20 cellular contexts compared by ENCODE assay signal in the genomic region with DNA sequence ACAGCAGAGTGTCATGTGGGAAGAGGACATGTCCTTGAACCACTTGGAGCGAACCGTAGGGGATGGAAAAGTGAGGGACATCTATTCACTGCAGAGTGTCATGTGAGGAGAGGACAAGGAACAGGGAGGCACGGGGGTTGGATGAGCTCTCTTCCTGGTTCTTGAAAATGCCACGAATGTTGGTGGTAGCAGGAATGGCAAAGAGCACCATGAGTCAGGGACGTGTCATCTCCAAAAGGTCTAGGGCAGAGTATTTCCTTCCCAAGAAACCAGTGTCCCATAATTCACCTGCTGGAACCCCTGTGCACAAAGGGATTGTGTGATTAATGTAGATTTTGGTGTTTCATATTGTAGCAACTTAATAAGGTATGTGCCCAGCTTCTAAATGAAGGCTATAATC.
DNase-seq lines count a peak whose midpoint lies in the region; ATAC-seq, FAIRE-seq and TF ChIP-seq lines count a peak whose summit lies in the region.
"Had no signal": no experiment of that assay in that cellular context is flagged by ENCODE, and none has a peak within 500 bp of the region (broad histone marks: within the 10 kb centered on the region; RNA-seq: fewer than 3 reads in every experiment).

No MANE protein-coding gene starts in this region.

- no peak for TF ChIP-seq POLR2A in H54 (IDR thresholded peaks at IDR 0.05; ENCODE audit: low read depth, low read length)

- ATAC-seq in WTC11: no peak
- ATAC-seq in esophagus mucosa: no peak
- ATAC-seq in GM18870 (IDR thresholded peaks at IDR 0.05; ENCODE audit: unreplicated experiment): no peak
- ATAC-seq: CD8-positive, alpha-beta T cell had no signal

- CTCF ChIA-PET in WTC11 (lab: Charles Lee): no interaction called here

- DNase-seq in DMS53 treated with DMSO at 0.1 percent for 48 hours (lab: John Stamatoyannopoulos, UW; ENCODE audit: unreplicated experiment) (peak; percentile 10), HS-5 (ENCODE audit: low read depth) (peak; percentile 20), WTC11 (ENCODE audit: low spot score) (no peak), kidney tubule cell (ENCODE audit: low spot score) (peak; percentile 81), H54 (ENCODE audit: insufficient read length, low spot score) (no peak), posterior cingulate gyrus (no peak)
- DNase-seq: CD8-positive, alpha-beta T cell; DMS79 treated with DMSO at 0.1 percent for 48 hours; Kasumi-1; NCI-H1105 treated with DMSO at 0.1 percent for 48 hours; NCI-H1694; NCI-H2081 treated with DMSO at 0.1 percent for 48 hours; NCI-H510A; NCI-H748 treated with DMSO at 0.1 percent for 48 hours; T-helper 2 cell had no signal

- intact Hi-C loops in posterior cingulate gyrus (cut with DNase I): no loop called here

- H3K27ac Mint-ChIP-seq in WTC11: peak overlapping the region; percentile 5; the same call in 1 of the 2 replicates
- H3K27ac Mint-ChIP-seq: CD8-positive, alpha-beta T cell had no signal

- TF ChIP-seq CTCF in WTC11 (IDR thresholded peaks at IDR 0.05): no peak

- H3K36me3 Mint-ChIP-seq in WTC11: no peaks in the 10 kb centered on the region
- H3K36me3 Mint-ChIP-seq: CD8-positive, alpha-beta T cell had no signal

- POLR2A ChIA-PET in WTC11 (lab: Charles Lee): no interaction called here

- FAIRE-seq in H54 (lab: Jason Lieb, UNC): no peak
- FAIRE-seq: D721Med, GM12891, H1 had no signal

- H3K4me1 Mint-ChIP-seq in WTC11: no peaks in the 10 kb centered on the region

- no peaks in the 10 kb centered on the region for H3K27me3 Mint-ChIP-seq in WTC11 (ENCODE audit: low read depth)

- no peak overlapping the region for H3K4me3 Mint-ChIP-seq in WTC11
- H3K4me3 Mint-ChIP-seq: CD8-positive, alpha-beta T cell had no signal

- H3K9me3 Mint-ChIP-seq in WTC11: no peaks in the 10 kb centered on the region
- H3K9me3 Mint-ChIP-seq: CD8-positive, alpha-beta T cell had no signal

TF ChIP-seq in WTC11, 78 proteins besides CTCF, POLR2A, EP300 and RAD21 (continues in another document):
- TF ChIP-seq FOXJ3 (CRISPR knock-in tag; IDR thresholded peaks at IDR 0.05; ENCODE audit: borderline replicate concordance) (no peak), ZNF121 (CRISPR knock-in tag; IDR thresholded peaks at IDR 0.05) (no peak), ZNF532 (CRISPR knock-in tag; IDR thresholded peaks at IDR 0.05; ENCODE audit: borderline replicate concordance) (no peak), GABPB1 (CRISPR knock-in tag; IDR thresholded peaks at IDR 0.05) (no peak), TEAD4 (CRISPR knock-in tag; IDR thresholded peaks at IDR 0.05) (no peak), ZNF416 (CRISPR knock-in tag; IDR thresholded peaks at IDR 0.05) (no peak), ZNF263 (CRISPR knock-in tag; IDR thresholded peaks at IDR 0.05; ENCODE audit: low read depth) (no peak), NFE2L1 (CRISPR knock-in tag; IDR thresholded peaks at IDR 0.05) (no peak), PREB (CRISPR knock-in tag; IDR thresholded peaks at IDR 0.05; ENCODE audit: borderline replicate concordance) (no peak)
- TF ChIP-seq, protein P1, sequence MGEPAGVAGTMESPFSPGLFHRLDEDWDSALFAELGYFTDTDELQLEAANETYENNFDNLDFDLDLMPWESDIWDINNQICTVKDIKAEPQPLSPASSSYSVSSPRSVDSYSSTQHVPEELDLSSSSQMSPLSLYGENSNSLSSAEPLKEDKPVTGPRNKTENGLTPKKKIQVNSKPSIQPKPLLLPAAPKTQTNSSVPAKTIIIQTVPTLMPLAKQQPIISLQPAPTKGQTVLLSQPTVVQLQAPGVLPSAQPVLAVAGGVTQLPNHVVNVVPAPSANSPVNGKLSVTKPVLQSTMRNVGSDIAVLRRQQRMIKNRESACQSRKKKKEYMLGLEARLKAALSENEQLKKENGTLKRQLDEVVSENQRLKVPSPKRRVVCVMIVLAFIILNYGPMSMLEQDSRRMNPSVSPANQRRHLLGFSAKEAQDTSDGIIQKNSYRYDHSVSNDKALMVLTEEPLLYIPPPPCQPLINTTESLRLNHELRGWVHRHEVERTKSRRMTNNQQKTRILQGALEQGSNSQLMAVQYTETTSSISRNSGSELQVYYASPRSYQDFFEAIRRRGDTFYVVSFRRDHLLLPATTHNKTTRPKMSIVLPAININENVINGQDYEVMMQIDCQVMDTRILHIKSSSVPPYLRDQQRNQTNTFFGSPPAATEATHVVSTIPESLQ (CRISPR knock-in tag; IDR thresholded peaks at IDR 0.05): no peak
- TF ChIP-seq, protein P2, sequence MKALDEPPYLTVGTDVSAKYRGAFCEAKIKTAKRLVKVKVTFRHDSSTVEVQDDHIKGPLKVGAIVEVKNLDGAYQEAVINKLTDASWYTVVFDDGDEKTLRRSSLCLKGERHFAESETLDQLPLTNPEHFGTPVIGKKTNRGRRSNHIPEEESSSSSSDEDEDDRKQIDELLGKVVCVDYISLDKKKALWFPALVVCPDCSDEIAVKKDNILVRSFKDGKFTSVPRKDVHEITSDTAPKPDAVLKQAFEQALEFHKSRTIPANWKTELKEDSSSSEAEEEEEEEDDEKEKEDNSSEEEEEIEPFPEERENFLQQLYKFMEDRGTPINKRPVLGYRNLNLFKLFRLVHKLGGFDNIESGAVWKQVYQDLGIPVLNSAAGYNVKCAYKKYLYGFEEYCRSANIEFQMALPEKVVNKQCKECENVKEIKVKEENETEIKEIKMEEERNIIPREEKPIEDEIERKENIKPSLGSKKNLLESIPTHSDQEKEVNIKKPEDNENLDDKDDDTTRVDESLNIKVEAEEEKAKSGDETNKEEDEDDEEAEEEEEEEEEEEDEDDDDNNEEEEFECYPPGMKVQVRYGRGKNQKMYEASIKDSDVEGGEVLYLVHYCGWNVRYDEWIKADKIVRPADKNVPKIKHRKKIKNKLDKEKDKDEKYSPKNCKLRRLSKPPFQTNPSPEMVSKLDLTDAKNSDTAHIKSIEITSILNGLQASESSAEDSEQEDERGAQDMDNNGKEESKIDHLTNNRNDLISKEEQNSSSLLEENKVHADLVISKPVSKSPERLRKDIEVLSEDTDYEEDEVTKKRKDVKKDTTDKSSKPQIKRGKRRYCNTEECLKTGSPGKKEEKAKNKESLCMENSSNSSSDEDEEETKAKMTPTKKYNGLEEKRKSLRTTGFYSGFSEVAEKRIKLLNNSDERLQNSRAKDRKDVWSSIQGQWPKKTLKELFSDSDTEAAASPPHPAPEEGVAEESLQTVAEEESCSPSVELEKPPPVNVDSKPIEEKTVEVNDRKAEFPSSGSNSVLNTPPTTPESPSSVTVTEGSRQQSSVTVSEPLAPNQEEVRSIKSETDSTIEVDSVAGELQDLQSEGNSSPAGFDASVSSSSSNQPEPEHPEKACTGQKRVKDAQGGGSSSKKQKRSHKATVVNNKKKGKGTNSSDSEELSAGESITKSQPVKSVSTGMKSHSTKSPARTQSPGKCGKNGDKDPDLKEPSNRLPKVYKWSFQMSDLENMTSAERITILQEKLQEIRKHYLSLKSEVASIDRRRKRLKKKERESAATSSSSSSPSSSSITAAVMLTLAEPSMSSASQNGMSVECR (CRISPR knock-in tag; IDR thresholded peaks at IDR 0.05; ENCODE audit: borderline replicate concordance): no peak

Comparison
In these comparisons a context has a peak if more than half of its experiments do, and no peak if none do; other contexts are left out.
1. DNase-seq: peak in DMS53 treated with DMSO at 0.1 percent for 48 hours (single experiment), HS-5 (single experiment) and kidney tubule cell (single experiment); none in WTC11 (single experiment), H54 (single experiment) and posterior cingulate gyrus (0 of 10).